ENCODE assay signal across 8 cellular contexts in genomic region chr9:34589656-34590375, GRCh38. TPM values are rescaled to one million over a fixed set of nuclear protein-coding genes. Genes with fewer than 3 reads are reported as not detected.
DNase-seq lines count a peak whose midpoint lies in the region; ATAC-seq and TF ChIP-seq lines count a peak whose summit lies in the region.

TSS of gene CNTFR (minus strand) at chr9:34589724. CDS start at chr9:34568981, 20,743 bp downstream.

- peak within 1 kb of the TSS in 1 of 5 donors; percentile 3 for H3K27ac ChIP-seq in adrenal gland

- peaks cover 9% of the 10 kb centered on the region for H3K4me1 Mint-ChIP-seq in activated naive CD8-positive, alpha-beta T cell treated with anti-CD3 and anti-CD28 coated beads for 36 hours

- H3K9me3 ChIP-seq in adrenal gland (replicated peaks in 1 of 3): no peaks in the 10 kb centered on the region

- no peaks in the 10 kb centered on the region for H3K36me3 Mint-ChIP-seq in activated naive CD8-positive, alpha-beta T cell treated with anti-CD3 and anti-CD28 coated beads for 36 hours

- no peak within 1 kb of the TSS for H3K27ac Mint-ChIP-seq in activated naive CD8-positive, alpha-beta T cell treated with anti-CD3 and anti-CD28 coated beads for 36 hours

- H3K36me3 ChIP-seq in adrenal gland (replicated peaks in 1 of 2): no peaks in the 10 kb centered on the region

- no peaks in the 10 kb centered on the region for H3K9me3 Mint-ChIP-seq in activated naive CD8-positive, alpha-beta T cell treated with anti-CD3 and anti-CD28 coated beads for 36 hours

- peak; percentile 53 for DNase-seq in AG20443 (ENCODE audit: low spot score)
- peak; percentile 60 for DNase-seq in HuH-7 (ENCODE audit: low spot score)
- DNase-seq in activated naive CD8-positive, alpha-beta T cell treated with anti-CD3 and anti-CD28 coated beads for 36 hours: peak; percentile 40
- peak in 48 of 51 donors; percentile 16 to 84 (median 66) for DNase-seq in hypothalamus (lab: John Stamatoyannopoulos, UW)
- no peak for DNase-seq in retinal pigment epithelial cell (ENCODE audit: low read depth)
- DNase-seq in adrenal gland: no peak
- no peak for DNase-seq in H4 (ENCODE audit: low spot score)

- intact Hi-C loops in adrenal gland (cut with DNase I): loop anchor here (2.0 to 10.0 kb wide), 4 partner anchors 39 to 188 kb away; no protein-coding TSS in a partner anchor

- no peak for TF ChIP-seq POLR2A in adrenal gland (IDR thresholded peaks at IDR 0.05)

- peak within 1 kb of the TSS; percentile 73 for H3K4me3 Mint-ChIP-seq in activated naive CD8-positive, alpha-beta T cell treated with anti-CD3 and anti-CD28 coated beads for 36 hours

- H3K4me1 ChIP-seq in adrenal gland (replicated peaks in 1 of 2): peaks cover 0 to 4% of the 10 kb centered on the region in 2 donors

- 3 to 6% (median 4%) methylated on average over 15 to 99 of the region's 100 CpGs for WGBS in adrenal gland, 4 donors

- no peak for TF ChIP-seq CTCF in retinal pigment epithelial cell (conservative IDR thresholded peaks at IDR 0.05; ENCODE audit: low read depth, low read length)
- TF ChIP-seq CTCF in adrenal gland (IDR thresholded peaks at IDR 0.05): no peak

- peaks cover 30% of the 10 kb centered on the region for H3K27me3 ChIP-seq in adrenal gland

- H3K4me3 ChIP-seq in retinal pigment epithelial cell (ENCODE audit: low read length) (peak within 1 kb of the TSS; percentile 12), adrenal gland (peak within 1 kb of the TSS in 1 of 4 donors; percentile 57)

- ATAC-seq in GM18907 (IDR thresholded peaks at IDR 0.05; ENCODE audit: unreplicated experiment): no peak

- H3K27me3 Mint-ChIP-seq in activated naive CD8-positive, alpha-beta T cell treated with anti-CD3 and anti-CD28 coated beads for 36 hours: peaks cover 81% of the 10 kb centered on the region

RNA-seq across cellular contexts. Expression of gene CNTFR, which starts in this region (rescaled TPM):
- not detected for total RNA-seq in activated naive CD8-positive, alpha-beta T cell treated with anti-CD3 and anti-CD28 coated beads for 36 hours
- 1 to 10 TPM; 2.2 to 9.7 (median 3.8) TPM for total RNA-seq in adrenal gland
- polyA plus RNA-seq in adrenal gland: 10 to 100 TPM in 1 of 3 donors, 1 to 10 TPM in 2; 1.1 to 15.2 (median 5.7) TPM
- 0.15 and 0.55 TPM in 2 replicates for total RNA-seq in H4 (2014; rRNA removed; shearing (Covaris generic))

Comparison
In these comparisons a context has a peak if more than half of its experiments do, and no peak if none do; other contexts are left out.
1. Peak in DNase-seq in activated naive CD8-positive, alpha-beta T cell treated with anti-CD3 and anti-CD28 coated beads for 36 hours; RNA of the gene not detected or under 1 TPM.
2. DNase-seq: peak in AG20443 (single experiment), HuH-7 (single experiment) and hypothalamus (48 of 51); none in retinal pigment epithelial cell (single experiment), adrenal gland (0 of 7) and H4 (single experiment).